11 cellular contexts compared by ENCODE assay signal in genomic region chr17:7859028-7859427, GRCh38. TPM values are rescaled to one million over a fixed set of nuclear protein-coding genes. Genes with fewer than 3 reads are reported as not detected.
DNase-seq lines count a peak whose midpoint lies in the region; ATAC-seq, FAIRE-seq and TF ChIP-seq lines count a peak whose summit lies in the region.
"Had no signal": no experiment of that assay in that cellular context is flagged by ENCODE, and none has a peak within 500 bp of the region (broad histone marks: within the 10 kb centered on the region; RNA-seq: fewer than 3 reads in every experiment).

No MANE protein-coding gene starts in this region.

- no peak for FAIRE-seq in A549 (lab: Jason Lieb, UNC)

- no peak overlapping the region for H3K23ac ChIP-seq in mesendoderm (ENCODE audit: low read length)

- H3K4me2 ChIP-seq in A549 (peak overlapping the region; percentile 81), mesendoderm (ENCODE audit: low read length) (peak overlapping the region; percentile 89)
- H3K4me2 ChIP-seq: KMS-11 had no signal

- peaks cover 24% of the 10 kb centered on the region for H3K4me1 ChIP-seq in A549
- peaks cover 27% of the 10 kb centered on the region for H3K4me1 ChIP-seq in HAP-1
- H3K4me1 ChIP-seq in mesendoderm (ENCODE audit: control insufficient read depth, low read depth, low read length), result peaks cover 7% of the 10 kb centered on the region

- H2BK120ac ChIP-seq in mesendoderm (ENCODE audit: low read depth, low read length), result no peak overlapping the region

- H3K27me3 ChIP-seq in HAP-1 (ENCODE audit: low read depth), result no peaks in the 10 kb centered on the region
- no peaks in the 10 kb centered on the region for H3K27me3 ChIP-seq in dorsolateral prefrontal cortex
- peaks cover 2% of the 10 kb centered on the region for H3K27me3 ChIP-seq in mesendoderm (ENCODE audit: insufficient read depth, low read length, poor library complexity)
- H3K27me3 ChIP-seq: cardiac muscle cell had no signal

- TF ChIP-seq RAD21 in A549 (conservative IDR thresholded peaks at IDR 0.05 in 1 of 2, IDR thresholded peaks at IDR 0.05 in 1 of 2), result no peak

- no peaks in the 10 kb centered on the region for H3K79me2 ChIP-seq in mesendoderm (ENCODE audit: control insufficient read depth, insufficient read depth, low read length)

- no peak for TF ChIP-seq EP300 in A549 (IDR thresholded peaks at IDR 0.05)

- peaks cover 6% of the 10 kb centered on the region for H3K79me1 ChIP-seq in mesendoderm (ENCODE audit: low read length)

- no peak overlapping the region for H4K5ac ChIP-seq in mesendoderm (ENCODE audit: low read length)

- in situ Hi-C loops in HAP-1 (cut with MboI; ENCODE audit: low sequenced_read_pairs), result no loop called here

- no peak for ATAC-seq in A549
- no peak for ATAC-seq in GM19463 (IDR thresholded peaks at IDR 0.05; ENCODE audit: unreplicated experiment)

- 95% methylated on average over 8 of the region's 8 CpGs for WGBS in A549 (ENCODE audit: missing lambda C conversion rate)
- WGBS in mesendoderm (ENCODE audit: extremely low coverage, insufficient coverage, low lambda C conversion rate), result no CpG with 5 or more reads among the region's 8 CpGs

- TF ChIP-seq CTCF in A549 (IDR thresholded peaks at IDR 0.05), result no peak
- no peak for TF ChIP-seq CTCF in dorsolateral prefrontal cortex (IDR thresholded peaks at IDR 0.05 in 54 of 56, conservative IDR thresholded peaks at IDR 0.05 in 2 of 56; ENCODE audit: low read depth in 1 of 56, partially characterized antibody in 56 of 56)

- no peak overlapping the region for H2AK5ac ChIP-seq in mesendoderm (ENCODE audit: low read length)

- CTCF ChIA-PET in A549 (lab: Yijun Ruan, JAX), result interaction anchor here (1.0 to 14.5 kb wide), 14 partner anchors 15 to 200 kb away, joined by 3 to 339 read pairs (median 60); partner anchors contain the start of genes ALOX15B, KDM6B, RNF227 and TRAPPC1

- peak overlapping the region; percentile 69 for H3K4me3 ChIP-seq in A549
- peak overlapping the region; percentile 63; the same call in 1 of the 2 replicates for H3K4me3 ChIP-seq in HAP-1
- H3K4me3 ChIP-seq in dorsolateral prefrontal cortex, result peak overlapping the region in 58 of 59 donors; percentile 63 to 99 (median 86)
- peak overlapping the region; percentile 69 for H3K4me3 ChIP-seq in mesendoderm (ENCODE audit: low read length)

- H3K4ac ChIP-seq in mesendoderm (ENCODE audit: low read depth, low read length), result no peak overlapping the region

- intact Hi-C loops in dorsolateral prefrontal cortex (cut with DNase I), result loop anchor here in 1 of 2 donors (5.0 kb wide), 2 partner anchors 172 to 198 kb away; partner anchors contain the start of genes TP53 and WRAP53

- no peak overlapping the region for H2BK5ac ChIP-seq in mesendoderm (ENCODE audit: low read length)

- no peak overlapping the region for H2BK15ac ChIP-seq in mesendoderm (replicated peaks; ENCODE audit: low read depth)

- no peaks in the 10 kb centered on the region for H3K9me3 ChIP-seq in A549
- no peaks in the 10 kb centered on the region for H3K9me3 ChIP-seq in HAP-1

- H3K56ac ChIP-seq in mesendoderm (ENCODE audit: low read length), result peak overlapping the region; percentile 93

- no peak for TF ChIP-seq POLR2A in A549 (IDR thresholded peaks at IDR 0.05; ENCODE audit: low read length)

- H3K36me3 ChIP-seq in HAP-1 (replicated peaks) (peaks cover 20% of the 10 kb centered on the region), mesendoderm (ENCODE audit: control insufficient read depth, insufficient read depth, low read length) (no peaks in the 10 kb centered on the region)
- H3K36me3 ChIP-seq: cardiac muscle cell had no signal

- peak overlapping the region; percentile 76 for H3K9ac ChIP-seq in mesendoderm (ENCODE audit: low read length)
- H3K9ac ChIP-seq: KMS-11 had no signal

- DNase-seq in A549 (ENCODE audit: low read depth in 1 of 2, low spot score in 1 of 2) (no peak), HAP-1 (ENCODE audit: low spot score in 2 of 2) (no peak), dorsolateral prefrontal cortex (no peak), mesendoderm (no peak), DMS 273 treated with DMSO at 0.1 percent for 48 hours (lab: John Stamatoyannopoulos, UW) (no peak), putamen (ENCODE audit: low spot score) (no peak), NCI-H187 (lab: John Stamatoyannopoulos, UW) (no peak)
- DNase-seq: COR-L47 had no signal

- no peak overlapping the region for H4K8ac ChIP-seq in mesendoderm (ENCODE audit: low read depth, low read length)

- H3K18ac ChIP-seq in mesendoderm (ENCODE audit: low read length), result no peak overlapping the region

- H3K27ac ChIP-seq in A549 (peak overlapping the region; percentile 91 to 98; a peak in 5 of 6 replicates), dorsolateral prefrontal cortex (peak overlapping the region in 16 of 59 donors; percentile 93 to 99 (median 98)), mesendoderm (ENCODE audit: low read depth, low read length) (no peak overlapping the region)
- H3K27ac ChIP-seq: KMS-11 had no signal

- POLR2A ChIA-PET in A549 (lab: Yijun Ruan, JAX), result interaction anchor here (1.0 kb wide), 1 partner anchor 131 kb away, joined by 4 read pairs; no protein-coding TSS in a partner anchor

TF ChIP-seq in A549, 52 proteins besides CTCF, POLR2A, EP300 and RAD21 (continues in another document):
- TF ChIP-seq HDAC2 (IDR thresholded peaks at IDR 0.05) (no peak), CHD4 (IDR thresholded peaks at IDR 0.05; ENCODE audit: borderline replicate concordance) (no peak), MYC (IDR thresholded peaks at IDR 0.05; ENCODE audit: borderline replicate concordance, low read length) (no peak), BCL3 (IDR thresholded peaks at IDR 0.05) (no peak), KDM5A (IDR thresholded peaks at IDR 0.05) (no peak), PHF8 (IDR thresholded peaks at IDR 0.05; ENCODE audit: borderline replicate concordance, low read depth) (no peak), TP53 (CRISPR knock-in tag; IDR thresholded peaks at IDR 0.05) (no peak), HOXA7 (CRISPR knock-in tag; IDR thresholded peaks at IDR 0.05) (no peak)

RNA-seq across cellular contexts. Expression of gene CYB5D1, which starts 1.2 kb away (rescaled TPM):
- 17.7 and 20.4 TPM in 2 replicates for polyA plus RNA-seq in A549 (2011; rRNA removed)
- 15.8 and 19.3 TPM in 2 replicates for polyA plus RNA-seq in A549 (2012; cell fraction: cytosol; rRNA removed)
- polyA plus RNA-seq in A549 (2012; cell fraction: nucleus; rRNA removed), result 16.0 and 16.3 TPM in 2 replicates
- 26.4 to 28.2 TPM (median 28.1 TPM) in 3 replicates for polyA plus RNA-seq in A549 (2017; fragmentation: RNase III; extraction: RNeasy Plus Mini Kit Qiagen cat#74134 plus additional on column Dnase treatment)
- polyA minus RNA-seq in A549 (2011; rRNA and poly(A)+ RNA removed), result 10.9 and 13.0 TPM in 2 replicates
- total RNA-seq in dorsolateral prefrontal cortex, result 10 to 100 TPM; 14.7 to 35.0 (median 23.8) TPM
- 12.7 TPM for polyA plus RNA-seq in mesendoderm (2013, experiment 1 of 2)
- polyA plus RNA-seq in mesendoderm (2013, experiment 2 of 2), result 13.3 TPM

RNA-seq across cellular contexts. Expression of gene NAA38, which starts 1.7 kb away (rescaled TPM):
- polyA plus RNA-seq in A549 (2011; rRNA removed) (98.9 and 102 TPM in 2 replicates), A549 (2017; fragmentation: RNase III; extraction: RNeasy Plus Mini Kit Qiagen cat#74134 plus additional on column Dnase treatment) (268 to 287 TPM (median 275 TPM) in 3 replicates)
- 518 TPM in 2 replicates for polyA plus RNA-seq in A549 (2012; cell fraction: cytosol; rRNA removed)
- 332 and 388 TPM in 2 replicates for polyA plus RNA-seq in A549 (2012; cell fraction: nucleus; rRNA removed)
- polyA minus RNA-seq in A549 (2011; rRNA and poly(A)+ RNA removed), result 18.6 and 32.8 TPM in 2 replicates
- total RNA-seq in dorsolateral prefrontal cortex, result 100 to 1,000 TPM in 18 of 120 experiments, 10 to 100 TPM in 102; 46.8 to 127 (median 87.8) TPM
- polyA plus RNA-seq in mesendoderm (2013, experiment 1 of 2), result 35.8 TPM
- polyA plus RNA-seq in mesendoderm (2013, experiment 2 of 2), result 33.4 TPM

RNA-seq across cellular contexts. Expression of gene TMEM88, which starts 4.2 kb away (rescaled TPM):
- polyA plus RNA-seq in A549 (2011; rRNA removed) (0.48 and 0.57 TPM in 2 replicates), A549 (2017; fragmentation: RNase III; extraction: RNeasy Plus Mini Kit Qiagen cat#74134 plus additional on column Dnase treatment) (0.17 to 0.73 TPM (median 0.33 TPM) in 3 replicates)
- 0.29 and 0.44 TPM in 2 replicates for polyA plus RNA-seq in A549 (2012; cell fraction: cytosol; rRNA removed)
- polyA plus RNA-seq in A549 (2012; cell fraction: nucleus; rRNA removed), result 11.6 and 16.8 TPM in 2 replicates
- polyA minus RNA-seq in A549 (2011; rRNA and poly(A)+ RNA removed), result 0.54 TPM in 1 of 2 replicates, not detected in the other
- total RNA-seq in dorsolateral prefrontal cortex, result 10 to 100 TPM in 1 of 120 experiments, 1 to 10 TPM in 114, under 1 TPM in 4, not detected in 1; 0.69 to 10.3 (median 3.2) TPM
- polyA plus RNA-seq in mesendoderm (2013, experiment 1 of 2), result 2.9 TPM
- polyA plus RNA-seq in mesendoderm (2013, experiment 2 of 2), result 2.3 TPM

RNA-seq across cellular contexts. Expression of gene KDM6B, which starts 25.0 kb away (rescaled TPM):
- polyA plus RNA-seq in A549 (2011; rRNA removed) (1.3 and 3.3 TPM in 2 replicates), A549 (2017; fragmentation: RNase III; extraction: RNeasy Plus Mini Kit Qiagen cat#74134 plus additional on column Dnase treatment) (7.6 to 10.2 TPM (median 8.8 TPM) in 3 replicates)
- polyA plus RNA-seq in A549 (2012; cell fraction: cytosol; rRNA removed), result 1.8 and 2.7 TPM in 2 replicates
- 9.4 and 11.6 TPM in 2 replicates for polyA plus RNA-seq in A549 (2012; cell fraction: nucleus; rRNA removed)
- polyA minus RNA-seq in A549 (2011; rRNA and poly(A)+ RNA removed), result 10.8 and 14.7 TPM in 2 replicates
- 10 to 100 TPM; 12.7 to 38.8 (median 21.8) TPM for total RNA-seq in dorsolateral prefrontal cortex
- 1.9 TPM for polyA plus RNA-seq in mesendoderm (2013, experiment 1 of 2)
- 1.8 TPM for polyA plus RNA-seq in mesendoderm (2013, experiment 2 of 2)

RNA-seq across cellular contexts. Expression of gene CHD3, which starts 29.6 kb away (rescaled TPM):
- 56.3 and 69.7 TPM in 2 replicates for polyA plus RNA-seq in A549 (2011; rRNA removed)
- polyA plus RNA-seq in A549 (2012; cell fraction: cytosol; rRNA removed), result 65.2 and 89.0 TPM in 2 replicates
- 224 and 249 TPM in 2 replicates for polyA plus RNA-seq in A549 (2012; cell fraction: nucleus; rRNA removed)
- polyA plus RNA-seq in A549 (2017; fragmentation: RNase III; extraction: RNeasy Plus Mini Kit Qiagen cat#74134 plus additional on column Dnase treatment), result 88.0 to 113 TPM (median 111 TPM) in 3 replicates
- polyA minus RNA-seq in A549 (2011; rRNA and poly(A)+ RNA removed), result 139 and 156 TPM in 2 replicates
- 100 to 1,000 TPM in 92 of 120 experiments, 10 to 100 TPM in 28; 45.9 to 168 (median 112) TPM for total RNA-seq in dorsolateral prefrontal cortex
- polyA plus RNA-seq in mesendoderm (2013, experiment 1 of 2), result 10.2 TPM
- 10.2 TPM for polyA plus RNA-seq in mesendoderm (2013, experiment 2 of 2)
